ENCODE assay signal across 8 cellular contexts in the genomic region with DNA sequence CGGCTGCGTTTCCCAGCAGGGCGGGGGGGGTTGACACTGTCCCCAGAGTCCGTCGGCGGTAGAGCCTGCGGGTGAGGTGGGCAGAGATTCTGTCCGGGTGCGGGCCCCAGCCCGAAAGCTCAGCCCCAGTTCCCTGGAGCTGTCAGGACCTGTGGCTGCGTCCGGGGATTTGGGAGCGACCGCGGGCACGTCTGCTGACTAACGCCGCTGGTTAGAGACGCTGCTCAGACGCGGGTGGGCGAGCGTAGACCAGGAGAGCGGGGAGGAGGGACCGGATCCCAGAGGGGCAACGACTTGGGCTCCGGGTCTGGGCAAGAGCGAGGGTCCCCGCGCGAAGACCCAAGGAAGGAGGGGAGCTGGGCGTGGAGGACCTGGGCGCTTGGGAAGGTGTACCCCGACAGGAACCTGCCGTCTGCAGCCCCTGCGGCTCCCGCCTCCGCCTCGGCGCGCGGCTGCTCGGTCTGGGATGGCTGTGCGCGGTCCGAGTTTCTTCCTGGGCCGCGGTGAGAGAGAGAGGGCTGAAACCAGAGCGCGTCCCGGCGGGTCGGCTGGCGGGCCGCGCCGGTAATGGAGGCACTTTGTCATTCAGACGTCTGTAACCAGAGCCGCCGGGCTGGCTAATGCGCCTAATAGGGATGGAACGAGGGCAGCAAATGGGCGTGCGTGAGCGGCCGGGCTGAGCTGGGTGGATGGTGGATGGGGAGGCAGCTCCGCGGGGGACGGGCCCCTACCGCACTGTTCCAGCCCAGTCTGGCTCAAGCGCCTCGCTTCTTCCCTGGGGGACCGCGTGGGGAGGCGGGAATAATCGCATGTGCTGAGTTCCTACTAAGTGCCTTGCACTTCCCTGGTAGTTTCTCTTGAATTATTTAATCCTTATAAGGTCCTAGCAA. TPM values are rescaled to one million over a fixed set of nuclear protein-coding genes. Genes with fewer than 3 reads are reported as not detected.
DNase-seq lines count a peak whose midpoint lies in the region; ATAC-seq, FAIRE-seq and TF ChIP-seq lines count a peak whose summit lies in the region.

No MANE protein-coding gene starts in this region.

- H3K27me3 Mint-ChIP-seq in activated T-cell treated with anti-CD3 and anti-CD28 coated beads, Interleukin-2, amount 50 U/mL, for 24 hours = peaks cover 74% of the 10 kb centered on the region
- H3K27me3 Mint-ChIP-seq in glutamatergic neuron (ENCODE audit: unreplicated experiment) = peaks cover 15% of the 10 kb centered on the region

- BruUV-seq in IMR-90 (replicated peaks; lab: Mats Ljungman, UMichigan) = no TSS peak

- H3K4me3 ChIP-seq in A549 (peak overlapping the region; percentile 50), IMR-90 (ENCODE audit: insufficient read depth, low read depth, low read length) (no peak overlapping the region), trophoblast cell (ENCODE audit: low read depth, low read length) (no peak overlapping the region)

- H3K4me2 ChIP-seq in A549 (peak overlapping the region; percentile 94), IMR-90 (ENCODE audit: low read depth, low read length) (peak overlapping the region; percentile 19; the same call in 1 of the 2 replicates), trophoblast cell (ENCODE audit: low read length) (peak overlapping the region; percentile 67)

- no peak for FAIRE-seq in A549 (lab: Jason Lieb, UNC)

- no peak overlapping the region for H3K4ac ChIP-seq in IMR-90 (ENCODE audit: low read depth, low read length)
- no peak overlapping the region for H3K4ac ChIP-seq in trophoblast cell (ENCODE audit: low read depth, low read length)

- no peaks in the 10 kb centered on the region for H3K9me3 Mint-ChIP-seq in activated T-cell treated with anti-CD3 and anti-CD28 coated beads, Interleukin-2, amount 50 U/mL, for 24 hours
- peaks cover 16% of the 10 kb centered on the region for H3K9me3 Mint-ChIP-seq in glutamatergic neuron (ENCODE audit: unreplicated experiment)

- H2AK9ac ChIP-seq in IMR-90 (replicated peaks; ENCODE audit: low read depth, low read length, poor library complexity) = peak overlapping the region; percentile 31

- no peak overlapping the region for H2BK15ac ChIP-seq in IMR-90 (ENCODE audit: low read depth, low read length)

- no peaks in the 10 kb centered on the region for H3K9me3 ChIP-seq in A549
- H3K9me3 ChIP-seq in IMR-90 (ENCODE audit: control insufficient read depth, insufficient read depth, low read length) = no peaks in the 10 kb centered on the region
- H3K9me3 ChIP-seq in trophoblast cell (ENCODE audit: insufficient read depth, low read depth, low read length) = no peaks in the 10 kb centered on the region

- H4K8ac ChIP-seq in IMR-90 (ENCODE audit: low read depth in 2 of 2, low read length in 2 of 2) = no peak overlapping the region
- H4K8ac ChIP-seq in trophoblast cell (ENCODE audit: low read depth, low read length) = no peak overlapping the region

- H4K91ac ChIP-seq in IMR-90 (ENCODE audit: insufficient read depth, low read depth, low read length) (no peak overlapping the region), trophoblast cell (ENCODE audit: low read depth, low read length) (no peak overlapping the region)

- H3K4me1 ChIP-seq in A549 = peaks cover 22% of the 10 kb centered on the region
- peaks cover 7% of the 10 kb centered on the region; the same call in 1 of the 2 replicates for H3K4me1 ChIP-seq in IMR-90 (ENCODE audit: control insufficient read depth, insufficient read depth, low read length)
- peaks cover 8 to 11% of the 10 kb centered on the region in 2 experiments for H3K4me1 ChIP-seq in trophoblast cell (ENCODE audit: control insufficient read depth in 1 of 2, insufficient read depth in 2 of 2, low read length in 2 of 2)

- ATAC-seq in A549 (peak; percentile 12 to 42; a peak in 4 of 6 replicates), IMR-90 (ENCODE audit: low read depth) (peak; percentile 46), HG03520 (IDR thresholded peaks at IDR 0.05; ENCODE audit: unreplicated experiment) (no peak), GM21529 (IDR thresholded peaks at IDR 0.05; ENCODE audit: unreplicated experiment) (no peak)

- DNase-seq in A549 (ENCODE audit: low read depth in 1 of 2, low spot score in 1 of 2) (peak in 1 of 2 experiments; percentile 48), IMR-90 (peak; percentile 22), glutamatergic neuron (peak; percentile 83), trophoblast cell (peak in 1 of 2 donors; percentile 41), NK-92 (lab: John Stamatoyannopoulos, UW; ENCODE audit: unreplicated experiment) (no peak)
- DNase-seq in activated T-cell treated with anti-CD3 and anti-CD28 coated beads, Interleukin-2, amount 50 U/mL, for 24 hours = peak; percentile 46

- H3K9ac ChIP-seq in IMR-90 (ENCODE audit: low read depth, low read length) (no peak overlapping the region), trophoblast cell (ENCODE audit: low read length) (no peak overlapping the region)

- dilution Hi-C loops in IMR-90 (cut with HindIII; ENCODE audit: low sequenced_read_pairs, unreplicated experiment) = no loop called here

- TF ChIP-seq RAD21 in A549 (conservative IDR thresholded peaks at IDR 0.05 in 1 of 2, IDR thresholded peaks at IDR 0.05 in 1 of 2) = no peak
- TF ChIP-seq RAD21 in IMR-90 (IDR thresholded peaks at IDR 0.05; ENCODE audit: low read length) = no peak

- no peaks in the 10 kb centered on the region for H3K9me1 ChIP-seq in IMR-90 (ENCODE audit: insufficient read depth, low read length)

- H3K23ac ChIP-seq in IMR-90 (ENCODE audit: low read depth, low read length) (no peak overlapping the region), trophoblast cell (ENCODE audit: low read length) (no peak overlapping the region)

- no peak overlapping the region for H2BK120ac ChIP-seq in IMR-90 (ENCODE audit: low read depth, low read length)
- no peak overlapping the region for H2BK120ac ChIP-seq in trophoblast cell (ENCODE audit: insufficient read depth, low read length, poor library complexity)

- H3K56ac ChIP-seq in IMR-90 (ENCODE audit: extremely low read depth, insufficient read depth, low read length) = no peak overlapping the region

- H3K36me3 ChIP-seq in IMR-90 (ENCODE audit: control insufficient read depth, insufficient read depth, low read length) (no peaks in the 10 kb centered on the region), trophoblast cell (ENCODE audit: control insufficient read depth in 1 of 2, insufficient read depth in 2 of 2, low read length in 2 of 2) (no peaks in the 10 kb centered on the region)

- H2BK12ac ChIP-seq in trophoblast cell (ENCODE audit: low read length) = no peak overlapping the region

- H2AFZ ChIP-seq in IMR-90 (replicated peaks; ENCODE audit: low read length, poor library complexity) (peak overlapping the region; percentile 76), trophoblast cell (ENCODE audit: insufficient read depth, low read length, poor library complexity) (no peak overlapping the region)

- TF ChIP-seq CTCF in A549 (IDR thresholded peaks at IDR 0.05) (no peak), IMR-90 (conservative IDR thresholded peaks at IDR 0.05; ENCODE audit: low read depth, low read length) (no peak), glutamatergic neuron (IDR thresholded peaks at IDR 0.05; ENCODE audit: partially characterized antibody, unreplicated experiment) (peak; percentile 14)

- H3K36me3 Mint-ChIP-seq in activated T-cell treated with anti-CD3 and anti-CD28 coated beads, Interleukin-2, amount 50 U/mL, for 24 hours (ENCODE audit: low read depth) = no peaks in the 10 kb centered on the region
- H3K36me3 Mint-ChIP-seq in glutamatergic neuron (ENCODE audit: unreplicated experiment) = no peaks in the 10 kb centered on the region

- WGBS in A549 (ENCODE audit: missing lambda C conversion rate) = 16% methylated on average over 66 of the region's 76 CpGs
- 2% methylated on average over 35 of the region's 76 CpGs; no CpG with 5 or more reads in 1 of the 2 experiments for WGBS in IMR-90 (ENCODE audit: extremely low coverage in 2 of 2, insufficient read length in 1 of 2), 2 experiments
- WGBS in trophoblast cell (ENCODE audit: extremely low coverage, insufficient coverage, insufficient read length) = no CpG with 5 or more reads among the region's 76 CpGs

- peaks cover 86% of the 10 kb centered on the region for H3K27me3 ChIP-seq in IMR-90 (ENCODE audit: control insufficient read depth, insufficient read depth, low read length)
- H3K27me3 ChIP-seq in trophoblast cell (ENCODE audit: insufficient read depth, low read length) = peaks cover 43% of the 10 kb centered on the region

- intact Hi-C loops in IMR-90 (cut with micrococcal nuclease) = no loop called here

- H3K79me1 ChIP-seq in IMR-90 (ENCODE audit: low read depth in 1 of 2, low read length in 2 of 2) (no peaks in the 10 kb centered on the region), trophoblast cell (ENCODE audit: low read length) (no peaks in the 10 kb centered on the region)

- H4K12ac ChIP-seq in trophoblast cell (ENCODE audit: low read depth, low read length) = no peak overlapping the region

- TF ChIP-seq EP300 in A549 (IDR thresholded peaks at IDR 0.05) = no peak

- TF ChIP-seq POLR2A in A549 (IDR thresholded peaks at IDR 0.05; ENCODE audit: low read length) (no peak), IMR-90 (IDR thresholded peaks at IDR 0.05; ENCODE audit: low read depth, low read length) (no peak)

- no peaks in the 10 kb centered on the region for H3K79me2 ChIP-seq in trophoblast cell (ENCODE audit: control insufficient read depth, insufficient read depth, low read length, poor library complexity)

- H2AK5ac ChIP-seq in IMR-90 (ENCODE audit: low read depth, low read length) (no peak overlapping the region), trophoblast cell (ENCODE audit: low read length) (no peak overlapping the region)

- H3K18ac ChIP-seq in IMR-90 (ENCODE audit: low read depth, low read length) (no peak overlapping the region), trophoblast cell (ENCODE audit: low read length) (no peak overlapping the region)

- H3K14ac ChIP-seq in IMR-90 (replicated peaks; ENCODE audit: low read depth, low read length) (no peak overlapping the region), trophoblast cell (ENCODE audit: low read length) (no peak overlapping the region)

- H4K5ac ChIP-seq in IMR-90 (ENCODE audit: low read depth, low read length) = no peak overlapping the region

- POLR2A ChIA-PET in A549 (lab: Yijun Ruan, JAX) = no interaction called here
- POLR2A ChIA-PET in IMR-90 (lab: Charles Lee; ENCODE audit: unreplicated experiment) = no interaction called here

- H3K27ac ChIP-seq in A549 (peak overlapping the region in 1 of 2 experiments; percentile 39; a peak in 1 of 6 replicates), IMR-90 (ENCODE audit: insufficient read depth, low read length) (no peak overlapping the region), trophoblast cell (ENCODE audit: low read depth, low read length) (no peak overlapping the region)

- H3K27ac Mint-ChIP-seq in activated T-cell treated with anti-CD3 and anti-CD28 coated beads, Interleukin-2, amount 50 U/mL, for 24 hours = no peak overlapping the region
- peak overlapping the region; percentile 52 for H3K27ac Mint-ChIP-seq in glutamatergic neuron (ENCODE audit: unreplicated experiment)

- H2BK5ac ChIP-seq in IMR-90 (ENCODE audit: low read depth, low read length, poor library complexity, severe bottlenecking) = no peak overlapping the region
- H2BK5ac ChIP-seq in trophoblast cell (ENCODE audit: low read depth, low read length, poor library complexity) = no peak overlapping the region

- H2BK20ac ChIP-seq in IMR-90 (ENCODE audit: low read depth, low read length) = no peak overlapping the region

- peak overlapping the region; percentile 68 for H3K4me3 Mint-ChIP-seq in activated T-cell treated with anti-CD3 and anti-CD28 coated beads, Interleukin-2, amount 50 U/mL, for 24 hours
- peak overlapping the region; percentile 89 for H3K4me3 Mint-ChIP-seq in glutamatergic neuron (ENCODE audit: unreplicated experiment)

- 0 out of 2 replicates have a peak, but pooled peaks cover 10% of the 10 kb centered on the region for H4K20me1 ChIP-seq in IMR-90 (ENCODE audit: insufficient read depth, low read length)

- CTCF ChIA-PET in A549 (lab: Yijun Ruan, JAX) (interaction anchor here (0.6 to 12.9 kb wide), 55 partner anchors 12 to 397 kb away, joined by 3 to 214 read pairs (median 5); a partner anchor contains a TSS), IMR-90 (lab: Yijun Ruan, JAX) (interaction anchor here (1.0 to 1.8 kb wide), 4 partner anchors 9 to 18 kb away, joined by 3 to 5 read pairs (median 4); no protein-coding TSS in a partner anchor)

- in situ Hi-C loops in IMR-90 (cut with MboI; ENCODE audit: low sequenced_read_pairs) = no loop called here

- H3K4me1 Mint-ChIP-seq in activated T-cell treated with anti-CD3 and anti-CD28 coated beads, Interleukin-2, amount 50 U/mL, for 24 hours (ENCODE audit: low read depth) = peaks cover 28% of the 10 kb centered on the region
- H3K4me1 Mint-ChIP-seq in glutamatergic neuron (ENCODE audit: low read depth, unreplicated experiment) = peaks cover 30% of the 10 kb centered on the region

RNA-seq across cellular contexts. Expression of a gene that starts 2.3 kb away (rescaled TPM):
- polyA plus RNA-seq in A549 (2011; rRNA removed) (0.09 and 0.18 TPM in 2 replicates), A549 (2017; fragmentation: RNase III; extraction: RNeasy Plus Mini Kit Qiagen cat#74134 plus additional on column Dnase treatment) (0.12 to 0.14 TPM (median 0.13 TPM) in 3 replicates), IMR-90 (2012; rRNA removed) (0.11 and 0.15 TPM in 2 replicates)
- 0.19 and 0.21 TPM in 2 replicates for polyA plus RNA-seq in A549 (2012; cell fraction: cytosol; rRNA removed)
- polyA plus RNA-seq in A549 (2012; cell fraction: nucleus; rRNA removed) = 0.20 and 0.21 TPM in 2 replicates
- polyA minus RNA-seq in A549 (2011; rRNA and poly(A)+ RNA removed) = not detected in 2 replicates
- total RNA-seq in IMR-90 (2012; rRNA removed) (0.18 TPM in 1 of 2 replicates, not detected in the other), glutamatergic neuron (ENCODE audit: unreplicated experiment) (131 TPM)
- polyA plus RNA-seq in IMR-90 (2012; cell fraction: cytosol; rRNA removed) = 0.01 and 0.09 TPM in 2 replicates
- polyA plus RNA-seq in IMR-90 (2012; cell fraction: nucleus; rRNA removed; ENCODE audit: low replicate concordance) = 0.08 TPM in 1 of 2 replicates, not detected in the other
- polyA plus RNA-seq in trophoblast cell (2013) = 0.17 and 0.18 TPM in 2 replicates

Comparison
In these comparisons a context has a peak if more than half of its experiments do, and no peak if none do; other contexts are left out.
1. ATAC-seq: peak in A549 (2 of 2) and IMR-90 (single experiment); none in HG03520 (single experiment) and GM21529 (single experiment).
2. H3K4me2 ChIP-seq: peak in every context shown above with its lines; median percentile 94 in A549; 67 in trophoblast cell; 19 in IMR-90.
3. RNA of a gene that starts 2.3 kb away (total RNA-seq): 131 TPM in glutamatergic neuron (single experiment); 0.18 TPM in IMR-90; every median in the first group is over 100 times any median in the second.